20 cellular contexts compared by ENCODE assay signal in the genomic region with DNA sequence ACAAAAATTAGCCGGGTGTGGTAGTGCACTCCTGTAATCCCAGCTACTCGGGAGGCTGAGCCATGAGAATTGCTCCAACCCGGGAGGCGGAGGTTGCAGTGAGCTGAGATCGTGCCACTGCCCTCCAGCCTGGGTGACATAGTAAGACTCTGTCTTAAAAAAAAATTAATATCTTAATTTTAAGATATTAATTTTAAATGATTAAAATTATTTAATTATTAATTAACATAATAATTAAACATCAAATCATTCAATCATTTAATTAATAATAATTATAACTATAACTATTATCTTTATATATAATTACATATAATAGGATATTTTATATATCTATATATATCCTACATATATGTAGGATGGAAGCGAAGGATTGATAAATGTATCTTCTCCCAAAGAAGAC.
"Had no signal": no experiment of that assay in that cellular context is flagged by ENCODE, and none has a peak within 500 bp of the region (broad histone marks: within the 10 kb centered on the region; RNA-seq: fewer than 3 reads in every experiment).

No MANE protein-coding gene starts in this region.

- H3K4me3 ChIP-seq: MG63 had no signal

- H3K4me2 ChIP-seq: SK-N-SH had no signal

- DNase-seq: IMR-90, Karpas-422, KG1, MG63, NCI-H1092, NCI-H1105 treated with DMSO at 0.1 percent for 48 hours, NCI-H1417 treated with DMSO at 0.1 percent for 48 hours, NCI-H146, NCI-H1694 treated with DMSO at 0.1 percent for 48 hours, NCI-H1930, NCI-H2081, NCI-H2107, NCI-H2227 treated with DMSO at 0.1 percent for 48 hours, NCI-H524, NCI-H69, NCI-H774, SHP77, SK-N-SH had no signal

- H3K9me3 ChIP-seq: SK-N-SH had no signal

- H3K9ac ChIP-seq: SK-N-SH had no signal

- H3K27me3 ChIP-seq: MG63 had no signal

- ATAC-seq: HepG2 had no signal

- H3K27ac ChIP-seq: RWPE1 had no signal

- H3K36me3 ChIP-seq: MG63 had no signal

- FAIRE-seq: HepG2 had no signal
